In the genomic region with DNA sequence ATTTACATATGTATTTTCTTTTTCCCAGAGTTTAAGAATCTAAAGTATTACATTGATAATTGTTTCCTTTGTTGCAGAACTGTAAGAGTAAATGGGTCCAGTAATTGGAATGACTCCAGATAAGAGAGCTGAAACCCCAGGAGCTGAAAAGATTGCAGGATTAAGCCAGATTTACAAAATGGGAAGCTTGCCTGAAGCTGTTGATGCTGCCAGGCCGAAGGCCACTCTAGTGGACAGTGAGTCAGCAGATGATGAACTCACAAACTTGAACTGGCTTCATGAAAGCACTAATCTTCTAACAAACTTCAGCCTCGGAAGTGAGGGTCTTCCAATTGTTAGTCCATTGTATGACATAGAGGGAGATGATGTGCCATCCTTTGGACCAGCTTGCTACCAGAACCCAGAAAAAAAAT, we compare ENCODE assay signal across 10 cellular contexts. TPM values are rescaled to one million over a fixed set of nuclear protein-coding genes. Genes with fewer than 3 reads are reported as not detected.
A peak's percentile ranks its signal among the peaks of the same experiment; 100 is the strongest.
DNase-seq lines count a peak whose midpoint lies in the region; ATAC-seq and TF ChIP-seq lines count a peak whose summit lies in the region.
"Had no signal": no experiment of that assay in that cellular context is flagged by ENCODE, and none has a peak within 500 bp of the region (broad histone marks: within the 10 kb centered on the region; RNA-seq: fewer than 3 reads in every experiment).

No MANE protein-coding gene starts in this region.

- intact Hi-C loops in MCF 10A (cut with micrococcal nuclease): no loop called here
- intact Hi-C loops in breast epithelium (cut with DNase I; ENCODE audit: low total_unique reads): no loop called here
- intact Hi-C loops in aorta (cut with DNase I): no loop called here

- POLR2A ChIA-PET in MCF 10A (lab: Yijun Ruan, JAX): interaction anchor here (0.6 to 0.7 kb wide), 3 partner anchors 24 to 1006 kb away, joined by 3 read pairs; no protein-coding TSS in a partner anchor

- H3K9me3 ChIP-seq in breast epithelium (peaks cover 4 to 20% of the 10 kb centered on the region in 2 donors), aorta (ENCODE audit: control insufficient read depth, low read length) (no peaks in the 10 kb centered on the region)

- no TSS peak for BruUV-seq in MCF 10A (replicated peaks; lab: Mats Ljungman, UMichigan)

- no peak overlapping the region for H3K4me3 ChIP-seq in breast epithelium
- H3K4me3 ChIP-seq in aorta (ENCODE audit: low read length in 2 of 2): no peak overlapping the region

- H3K4me3 Mint-ChIP-seq in MCF 10A (ENCODE audit: unreplicated experiment): no peak overlapping the region
- H3K4me3 Mint-ChIP-seq in memory B cell: no peak overlapping the region
- H3K4me3 Mint-ChIP-seq: nephron had no signal

- peak; percentile 73 for DNase-seq in MCF 10A (ENCODE audit: unreplicated experiment)
- DNase-seq in breast epithelium (ENCODE audit: low spot score in 2 of 2): no peak
- DNase-seq in dermis blood vessel endothelial cell: peak; percentile 67
- DNase-seq in memory B cell (ENCODE audit: low spot score in 2 of 2): no peak
- DNase-seq in aorta: peak in 1 of 2 donors; percentile 59
- DNase-seq in SHP77 (lab: John Stamatoyannopoulos, UW): no peak
- DNase-seq: activated naive CD4-positive, alpha-beta T cell treated with Interleukin-2 at 50 U/mL for 16 hours had no signal

- H3K4me1 ChIP-seq in breast epithelium: no peaks in the 10 kb centered on the region
- H3K4me1 ChIP-seq in aorta (ENCODE audit: control insufficient read depth in 1 of 2, insufficient read depth in 2 of 2, low read length in 2 of 2): peaks cover 2 to 3% of the 10 kb centered on the region in 2 donors

- H3K4me1 Mint-ChIP-seq in MCF 10A (ENCODE audit: insufficient read depth, unreplicated experiment): peaks cover 28% of the 10 kb centered on the region
- H3K4me1 Mint-ChIP-seq in memory B cell: peaks cover 22% of the 10 kb centered on the region
- H3K4me1 Mint-ChIP-seq: nephron had no signal

- H3K27me3 ChIP-seq in breast epithelium (no peaks in the 10 kb centered on the region), aorta (ENCODE audit: control insufficient read depth in 1 of 2, insufficient read depth in 2 of 2, low read length in 1 of 2) (no peaks in the 10 kb centered on the region)

- peaks cover 39% of the 10 kb centered on the region for H3K36me3 Mint-ChIP-seq in MCF 10A (ENCODE audit: insufficient read depth, unreplicated experiment)
- H3K36me3 Mint-ChIP-seq in memory B cell: peaks cover 28% of the 10 kb centered on the region

- peak overlapping the region; percentile 42 for H3K27ac Mint-ChIP-seq in MCF 10A (ENCODE audit: low read depth, unreplicated experiment)
- H3K27ac Mint-ChIP-seq in memory B cell: peak overlapping the region; percentile 41
- H3K27ac Mint-ChIP-seq: nephron had no signal

- TF ChIP-seq CTCF in MCF 10A (IDR thresholded peaks at IDR 0.05; ENCODE audit: unreplicated experiment) (no peak), breast epithelium (IDR thresholded peaks at IDR 0.05) (no peak)

- H3K9me3 Mint-ChIP-seq in MCF 10A (ENCODE audit: unreplicated experiment) (peaks cover 13% of the 10 kb centered on the region), memory B cell (peaks cover 5% of the 10 kb centered on the region)

- 15 to 25% methylated on average over 2 of the region's 2 CpGs for WGBS in aorta, 2 donors

- H3K36me3 ChIP-seq in breast epithelium: no peaks in the 10 kb centered on the region
- no peaks in the 10 kb centered on the region for H3K36me3 ChIP-seq in aorta (ENCODE audit: control insufficient read depth in 1 of 2, insufficient read depth in 2 of 2, low read length in 1 of 2)

- H3K27ac ChIP-seq in breast epithelium (no peak overlapping the region), aorta (ENCODE audit: low read depth in 1 of 2, low read length in 2 of 2) (peak overlapping the region in 1 of 2 donors; percentile 84)

- CTCF ChIA-PET in MCF 10A (lab: Yijun Ruan, JAX): interaction anchor here (1.2 kb wide), 1 partner anchor 74 kb away, joined by 4 read pairs; no protein-coding TSS in a partner anchor

- no peak for TF ChIP-seq POLR2A in breast epithelium (IDR thresholded peaks at IDR 0.05)

- no peak for ATAC-seq in memory B cell (ENCODE audit: low read depth)
- peak; percentile 72 for ATAC-seq in aorta (ENCODE audit: low FRiP score)
- no peak for ATAC-seq in GM21515 (IDR thresholded peaks at IDR 0.05; ENCODE audit: unreplicated experiment)
- ATAC-seq in GM21786 (IDR thresholded peaks at IDR 0.05; ENCODE audit: unreplicated experiment): no peak

- no peaks in the 10 kb centered on the region for H3K27me3 Mint-ChIP-seq in MCF 10A (ENCODE audit: insufficient read depth, unreplicated experiment)
- no peaks in the 10 kb centered on the region for H3K27me3 Mint-ChIP-seq in memory B cell

RNA-seq across cellular contexts. Expression of gene FOXN2, which starts 31.6 kb away (rescaled TPM):
- total RNA-seq in MCF 10A (2022) (24.4 and 29.3 TPM in 2 replicates), breast epithelium (10 to 100 TPM; 25.6 to 66.2 (median 26.3) TPM), dermis blood vessel endothelial cell (48.5 and 53.1 TPM in 2 replicates), aorta (10 to 100 TPM; 25.6 to 28.4 TPM)
- 1 to 10 TPM; 5.9 to 6.6 TPM for polyA plus RNA-seq in aorta

Comparison
In these comparisons a context has a peak if more than half of its experiments do, and no peak if none do; other contexts are left out.
1. DNase-seq: peak in MCF 10A (single experiment) and dermis blood vessel endothelial cell (single experiment); none in breast epithelium (0 of 2), memory B cell (0 of 2) and SHP77 (0 of 2).